Comparison of ENCODE assay signal across 27 cellular contexts in genomic region chr11:108242422-108242821, GRCh38. TPM values are rescaled to one million over a fixed set of nuclear protein-coding genes. Genes with fewer than 3 reads are reported as not detected.
A peak's percentile ranks its signal among the peaks of the same experiment; 100 is the strongest.
DNase-seq lines count a peak whose midpoint lies in the region; ATAC-seq and TF ChIP-seq lines count a peak whose summit lies in the region.
"Had no signal": no experiment of that assay in that cellular context is flagged by ENCODE, and none has a peak within 500 bp of the region (broad histone marks: within the 10 kb centered on the region; RNA-seq: fewer than 3 reads in every experiment).

No MANE protein-coding gene starts in this region.

- CTCF ChIA-PET in CD8-positive, alpha-beta memory T cell (lab: Charles Lee), result interaction anchor here (12.9 kb wide), 1 partner anchor 19 kb away, joined by 160 read pairs; the partner anchor contains the start of genes ATM and NPAT

- no peaks in the 10 kb centered on the region for H3K27me3 Mint-ChIP-seq in activated T-cell treated with anti-CD3 and anti-CD28 coated beads, Interleukin-2, amount 50 U/mL, for 24 hours
- H3K27me3 Mint-ChIP-seq in CD8-positive, alpha-beta memory T cell, result no peaks in the 10 kb centered on the region
- no peaks in the 10 kb centered on the region for H3K27me3 Mint-ChIP-seq in activated naive CD8-positive, alpha-beta T cell
- H3K27me3 Mint-ChIP-seq in nephron progenitor cell (ENCODE audit: low read depth, poor library complexity), result no peaks in the 10 kb centered on the region
- H3K27me3 Mint-ChIP-seq in stimulated activated memory B cell treated with anti-CD40 and anti-IgM and Interleukin-4, amounts not matched to agents 10 μg/mL and 1 μg/mL and 100 μg/mL, for 72 hours, result no peaks in the 10 kb centered on the region
- H3K27me3 Mint-ChIP-seq: dendritic cell treated with granulocyte-macrophage colony-stimulating factor and Interleukin-4, amounts not matched to agents 40 ng/mL and 50 ng/mL, for 4 days; memory B cell had no signal

- H3K4me3 Mint-ChIP-seq in activated T-cell treated with anti-CD3 and anti-CD28 coated beads, Interleukin-2, amount 50 U/mL, for 24 hours, result peak overlapping the region; percentile 62
- H3K4me3 Mint-ChIP-seq in CD8-positive, alpha-beta memory T cell, result peak overlapping the region; percentile 7 to 68 (median 56)
- peak overlapping the region; percentile 68 for H3K4me3 Mint-ChIP-seq in activated naive CD8-positive, alpha-beta T cell
- H3K4me3 Mint-ChIP-seq in nephron progenitor cell, result no peak overlapping the region
- H3K4me3 Mint-ChIP-seq in stimulated activated memory B cell treated with anti-CD40 and anti-IgM and Interleukin-4, amounts not matched to agents 10 μg/mL and 1 μg/mL and 100 μg/mL, for 72 hours, result no peak overlapping the region
- H3K4me3 Mint-ChIP-seq: dendritic cell treated with granulocyte-macrophage colony-stimulating factor and Interleukin-4, amounts not matched to agents 40 ng/mL and 50 ng/mL, for 4 days; GM23338; HFFc6; memory B cell had no signal

- H3K36me3 ChIP-seq in CD8-positive, alpha-beta memory T cell (ENCODE audit: insufficient read depth, low read length), result peaks cover 13% of the 10 kb centered on the region
- H3K36me3 ChIP-seq: prostate gland had no signal

- H3K9me3 Mint-ChIP-seq in activated T-cell treated with anti-CD3 and anti-CD28 coated beads, Interleukin-2, amount 50 U/mL, for 24 hours, result no peaks in the 10 kb centered on the region
- no peaks in the 10 kb centered on the region for H3K9me3 Mint-ChIP-seq in CD8-positive, alpha-beta memory T cell
- H3K9me3 Mint-ChIP-seq in activated naive CD8-positive, alpha-beta T cell (ENCODE audit: low read depth), result peaks cover 3% of the 10 kb centered on the region
- no peaks in the 10 kb centered on the region for H3K9me3 Mint-ChIP-seq in nephron progenitor cell
- no peaks in the 10 kb centered on the region for H3K9me3 Mint-ChIP-seq in stimulated activated memory B cell treated with anti-CD40 and anti-IgM and Interleukin-4, amounts not matched to agents 10 μg/mL and 1 μg/mL and 100 μg/mL, for 72 hours
- H3K9me3 Mint-ChIP-seq: dendritic cell treated with granulocyte-macrophage colony-stimulating factor and Interleukin-4, amounts not matched to agents 40 ng/mL and 50 ng/mL, for 4 days; GM23338; HFFc6; memory B cell had no signal

- peaks cover 95% of the 10 kb centered on the region for H3K4me1 ChIP-seq in CD8-positive, alpha-beta memory T cell (ENCODE audit: insufficient read depth, low read length)
- H3K4me1 ChIP-seq: gastroesophageal sphincter, prostate gland had no signal

- ATAC-seq in stimulated activated memory B cell treated with anti-CD40 and anti-IgM and Interleukin-4, amounts not matched to agents 10 μg/mL and 1 μg/mL and 100 μg/mL, for 72 hours, result no peak
- ATAC-seq: gastroesophageal sphincter, GM23338, sciatic nerve had no signal

- H3K4me1 Mint-ChIP-seq in activated T-cell treated with anti-CD3 and anti-CD28 coated beads, Interleukin-2, amount 50 U/mL, for 24 hours (ENCODE audit: low read depth), result peaks cover 77% of the 10 kb centered on the region
- H3K4me1 Mint-ChIP-seq in CD8-positive, alpha-beta memory T cell, result peaks cover 75 to 88% (median 85%) of the 10 kb centered on the region in 3 donors
- H3K4me1 Mint-ChIP-seq in activated naive CD8-positive, alpha-beta T cell (ENCODE audit: low read depth), result peaks cover 86% of the 10 kb centered on the region
- no peaks in the 10 kb centered on the region for H3K4me1 Mint-ChIP-seq in nephron progenitor cell
- H3K4me1 Mint-ChIP-seq in stimulated activated memory B cell treated with anti-CD40 and anti-IgM and Interleukin-4, amounts not matched to agents 10 μg/mL and 1 μg/mL and 100 μg/mL, for 72 hours, result peaks cover 17% of the 10 kb centered on the region
- H3K4me1 Mint-ChIP-seq: GM23338 had no signal

- TF ChIP-seq CTCF in nephron progenitor cell (IDR thresholded peaks at IDR 0.05) (no peak), GM10266 (IDR thresholded peaks at IDR 0.05; ENCODE audit: control insufficient read depth, insufficient read depth, low read depth, missing control alignments) (no peak)

- POLR2A ChIA-PET in CD8-positive, alpha-beta memory T cell (lab: Charles Lee), result interaction anchor here (1.4 to 7.3 kb wide), 2 partner anchors 18 to 20 kb away, joined by 3 to 163 read pairs; partner anchors contain the start of genes ATM and NPAT

- DNase-seq in activated T-cell treated with anti-CD3 and anti-CD28 coated beads, Interleukin-2, amount 50 U/mL, for 24 hours, result no peak
- DNase-seq in activated T-cell treated with anti-CD3 and anti-CD28 coated beads, Interleukin-2, amount 50 U/mL, for 1 hour, result no peak
- DNase-seq in CD8-positive, alpha-beta memory T cell, result no peak
- DNase-seq in nephron progenitor cell (no peak), GM10266 (ENCODE audit: extremely low spot score) (no peak)
- no peak for DNase-seq in stimulated activated CD4-positive, alpha-beta T cell treated with anti-CD3 and anti-CD28 coated beads, Interleukin-2, amount 100 ng/mL, for 24 hours
- DNase-seq: central memory CD4-positive, alpha-beta T cell; COR-L47; DMS53; HFFc6; hippocampal formation; NCI-H1417 treated with DMSO at 0.1 percent for 48 hours; NCI-H2081; NCI-H2227 treated with DMSO at 0.1 percent for 48 hours; NCI-H69; stimulated activated CD4-positive, alpha-beta T cell treated with anti-CD3 and anti-CD28 coated beads, Interleukin-4, amount 100 ng/mL, for 4 hours; stimulated activated naive CD4-positive, alpha-beta T cell had no signal

- peaks cover 52% of the 10 kb centered on the region for H3K36me3 Mint-ChIP-seq in activated T-cell treated with anti-CD3 and anti-CD28 coated beads, Interleukin-2, amount 50 U/mL, for 24 hours (ENCODE audit: low read depth)
- H3K36me3 Mint-ChIP-seq in CD8-positive, alpha-beta memory T cell, result peaks cover 13 to 62% (median 26%) of the 10 kb centered on the region in 3 donors
- peaks cover 15% of the 10 kb centered on the region for H3K36me3 Mint-ChIP-seq in activated naive CD8-positive, alpha-beta T cell
- H3K36me3 Mint-ChIP-seq in nephron progenitor cell (ENCODE audit: low read depth), result peaks cover 51% of the 10 kb centered on the region
- H3K36me3 Mint-ChIP-seq in stimulated activated memory B cell treated with anti-CD40 and anti-IgM and Interleukin-4, amounts not matched to agents 10 μg/mL and 1 μg/mL and 100 μg/mL, for 72 hours, result peaks cover 33% of the 10 kb centered on the region

- no peaks in the 10 kb centered on the region for H3K27me3 ChIP-seq in CD8-positive, alpha-beta memory T cell (ENCODE audit: insufficient read depth, low read length, poor library complexity, severe bottlenecking)
- H3K27me3 ChIP-seq: gastroesophageal sphincter had no signal

- H3K27ac Mint-ChIP-seq in activated T-cell treated with anti-CD3 and anti-CD28 coated beads, Interleukin-2, amount 50 U/mL, for 24 hours, result peak overlapping the region; percentile 96
- peak overlapping the region; percentile 65 to 95 (median 90) for H3K27ac Mint-ChIP-seq in CD8-positive, alpha-beta memory T cell
- peak overlapping the region; percentile 94 for H3K27ac Mint-ChIP-seq in activated naive CD8-positive, alpha-beta T cell
- peak overlapping the region; percentile 55 for H3K27ac Mint-ChIP-seq in nephron progenitor cell
- no peak overlapping the region for H3K27ac Mint-ChIP-seq in stimulated activated memory B cell treated with anti-CD40 and anti-IgM and Interleukin-4, amounts not matched to agents 10 μg/mL and 1 μg/mL and 100 μg/mL, for 72 hours
- H3K27ac Mint-ChIP-seq: dendritic cell treated with granulocyte-macrophage colony-stimulating factor and Interleukin-4, amounts not matched to agents 40 ng/mL and 50 ng/mL, for 4 days; GM23338; HFFc6; memory B cell had no signal

- H3K9me3 ChIP-seq in CD8-positive, alpha-beta memory T cell (ENCODE audit: low read length), result no peaks in the 10 kb centered on the region
- H3K9me3 ChIP-seq: gastroesophageal sphincter, prostate gland had no signal

- no peak overlapping the region for H3K27ac ChIP-seq in CD8-positive, alpha-beta memory T cell (ENCODE audit: low read depth, low read length)
- H3K27ac ChIP-seq: gastroesophageal sphincter, KMS-11, prostate gland, SK-N-MC had no signal

- H3K4me3 ChIP-seq in CD8-positive, alpha-beta memory T cell (ENCODE audit: low read length), result no peak overlapping the region
- H3K4me3 ChIP-seq: gastroesophageal sphincter, GM23338, prostate gland, SK-N-MC had no signal

RNA-seq across cellular contexts. Expression of gene ATM, which starts 19.6 kb away (rescaled TPM):
- total RNA-seq in CD8-positive, alpha-beta memory T cell, result 10 to 100 TPM; 76.0 to 77.1 TPM
- 87.1 TPM for polyA plus RNA-seq in CD8-positive, alpha-beta memory T cell

RNA-seq across cellular contexts. Expression of gene NPAT, which starts 20.0 kb away (rescaled TPM):
- 10 to 100 TPM; 38.9 to 39.7 TPM for total RNA-seq in CD8-positive, alpha-beta memory T cell
- polyA plus RNA-seq in CD8-positive, alpha-beta memory T cell, result 39.6 TPM

Comparison
In these comparisons a context has a peak if more than half of its experiments do, and no peak if none do; other contexts are left out.
1. H3K4me3 Mint-ChIP-seq: peak in activated T-cell treated with anti-CD3 and anti-CD28 coated beads, Interleukin-2, amount 50 U/mL, for 24 hours (single experiment), CD8-positive, alpha-beta memory T cell (7 of 7) and activated naive CD8-positive, alpha-beta T cell (single experiment); none in nephron progenitor cell (single experiment) and stimulated activated memory B cell treated with anti-CD40 and anti-IgM and Interleukin-4, amounts not matched to agents 10 μg/mL and 1 μg/mL and 100 μg/mL, for 72 hours (single experiment).